Comparison of ENCODE assay signal across 1 cellular context in the genomic region with DNA sequence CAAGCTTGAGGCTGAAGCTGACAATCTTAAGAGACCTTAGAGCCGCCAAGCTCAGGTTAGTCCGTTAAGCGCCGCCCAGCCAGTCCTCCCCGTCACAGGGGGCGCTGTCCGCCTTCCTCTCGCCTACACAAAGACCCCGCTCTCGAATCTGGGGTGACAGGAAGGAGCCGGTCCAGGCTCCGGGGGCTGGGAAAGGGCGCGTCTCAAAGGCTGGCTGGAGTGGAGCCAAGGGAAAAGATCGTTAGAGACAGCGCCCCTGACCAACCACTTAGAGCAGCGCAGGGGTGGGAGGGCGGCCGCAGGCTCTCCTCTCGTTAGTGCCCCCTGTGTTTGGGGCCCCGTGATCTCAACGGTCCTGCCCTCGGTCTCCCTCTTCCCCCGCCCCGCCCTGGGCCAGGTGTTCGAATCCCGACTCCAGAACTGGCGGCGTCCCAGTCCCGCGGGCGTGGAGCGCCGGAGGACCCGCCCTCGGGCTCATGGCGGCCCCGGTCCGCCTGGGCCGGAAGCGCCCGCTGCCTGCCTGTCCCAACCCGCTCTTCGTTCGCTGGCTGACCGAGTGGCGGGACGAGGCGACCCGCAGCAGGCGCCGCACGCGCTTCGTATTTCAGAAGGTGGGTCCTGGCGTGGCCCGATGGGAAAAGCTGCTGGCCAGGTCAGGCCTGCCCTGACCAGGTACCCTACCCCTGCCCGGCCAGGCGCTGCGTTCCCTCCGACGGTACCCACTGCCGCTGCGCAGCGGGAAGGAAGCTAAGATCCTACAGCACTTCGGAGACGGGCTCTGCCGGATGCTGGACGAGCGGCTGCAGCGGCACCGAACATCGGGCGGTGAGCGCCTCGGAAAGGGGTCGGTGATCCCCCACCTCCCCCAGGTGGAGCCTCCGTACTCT.
A peak's percentile ranks its signal among the peaks of the same experiment; 100 is the strongest.
TF ChIP-seq lines count a peak whose summit lies in the region.

Gene MUS81, plus strand, starts transcription at position 156 of the 887 bp plus-strand sequence. Its CDS starts 321 bp downstream, at position 477.

TF ChIP-seq in SK-N-SH, 30 proteins besides CTCF, POLR2A, EP300 and RAD21 (continued from another document):
- TF ChIP-seq CHD2 (IDR thresholded peaks at IDR 0.05; ENCODE audit: low read length, partially characterized antibody): peak; percentile 82
- 0 out of 2 replicates have a peak, but pooled peaks have one; percentile 49 for TF ChIP-seq RFX5 (IDR thresholded peaks at IDR 0.05; ENCODE audit: low read length)
- no peak for TF ChIP-seq FOSL2 (IDR thresholded peaks at IDR 0.05; ENCODE audit: borderline replicate concordance, low read depth)
- no peak for TF ChIP-seq MEF2A (IDR thresholded peaks at IDR 0.05; ENCODE audit: borderline replicate concordance, low read depth)
- TF ChIP-seq EZH2phosphoT487 (IDR thresholded peaks at IDR 0.05; ENCODE audit: borderline replicate concordance, low read depth): no peak
- TF ChIP-seq, protein P1, sequence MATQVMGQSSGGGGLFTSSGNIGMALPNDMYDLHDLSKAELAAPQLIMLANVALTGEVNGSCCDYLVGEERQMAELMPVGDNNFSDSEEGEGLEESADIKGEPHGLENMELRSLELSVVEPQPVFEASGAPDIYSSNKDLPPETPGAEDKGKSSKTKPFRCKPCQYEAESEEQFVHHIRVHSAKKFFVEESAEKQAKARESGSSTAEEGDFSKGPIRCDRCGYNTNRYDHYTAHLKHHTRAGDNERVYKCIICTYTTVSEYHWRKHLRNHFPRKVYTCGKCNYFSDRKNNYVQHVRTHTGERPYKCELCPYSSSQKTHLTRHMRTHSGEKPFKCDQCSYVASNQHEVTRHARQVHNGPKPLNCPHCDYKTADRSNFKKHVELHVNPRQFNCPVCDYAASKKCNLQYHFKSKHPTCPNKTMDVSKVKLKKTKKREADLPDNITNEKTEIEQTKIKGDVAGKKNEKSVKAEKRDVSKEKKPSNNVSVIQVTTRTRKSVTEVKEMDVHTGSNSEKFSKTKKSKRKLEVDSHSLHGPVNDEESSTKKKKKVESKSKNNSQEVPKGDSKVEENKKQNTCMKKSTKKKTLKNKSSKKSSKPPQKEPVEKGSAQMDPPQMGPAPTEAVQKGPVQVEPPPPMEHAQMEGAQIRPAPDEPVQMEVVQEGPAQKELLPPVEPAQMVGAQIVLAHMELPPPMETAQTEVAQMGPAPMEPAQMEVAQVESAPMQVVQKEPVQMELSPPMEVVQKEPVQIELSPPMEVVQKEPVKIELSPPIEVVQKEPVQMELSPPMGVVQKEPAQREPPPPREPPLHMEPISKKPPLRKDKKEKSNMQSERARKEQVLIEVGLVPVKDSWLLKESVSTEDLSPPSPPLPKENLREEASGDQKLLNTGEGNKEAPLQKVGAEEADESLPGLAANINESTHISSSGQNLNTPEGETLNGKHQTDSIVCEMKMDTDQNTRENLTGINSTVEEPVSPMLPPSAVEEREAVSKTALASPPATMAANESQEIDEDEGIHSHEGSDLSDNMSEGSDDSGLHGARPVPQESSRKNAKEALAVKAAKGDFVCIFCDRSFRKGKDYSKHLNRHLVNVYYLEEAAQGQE (IDR thresholded peaks at IDR 0.05; ENCODE audit: low read depth, low read length): peak; percentile 44; the same call in 1 of the 2 replicates
- TF ChIP-seq JUND (IDR thresholded peaks at IDR 0.05): no peak
- TF ChIP-seq, protein P2, sequence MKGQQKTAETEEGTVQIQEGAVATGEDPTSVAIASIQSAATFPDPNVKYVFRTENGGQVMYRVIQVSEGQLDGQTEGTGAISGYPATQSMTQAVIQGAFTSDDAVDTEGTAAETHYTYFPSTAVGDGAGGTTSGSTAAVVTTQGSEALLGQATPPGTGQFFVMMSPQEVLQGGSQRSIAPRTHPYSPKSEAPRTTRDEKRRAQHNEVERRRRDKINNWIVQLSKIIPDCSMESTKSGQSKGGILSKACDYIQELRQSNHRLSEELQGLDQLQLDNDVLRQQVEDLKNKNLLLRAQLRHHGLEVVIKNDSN (IDR thresholded peaks at IDR 0.05; ENCODE audit: borderline replicate concordance, low read depth): peak; percentile 51; the same call in 1 of the 2 replicates
- TF ChIP-seq SMC3 (IDR thresholded peaks at IDR 0.05; ENCODE audit: low read depth, low read length): no peak
- no peak for TF ChIP-seq GATA2 (CRISPR knock-in tag; IDR thresholded peaks at IDR 0.05)
- no peak for TF ChIP-seq FOXJ3 (CRISPR knock-in tag; IDR thresholded peaks at IDR 0.05)
- TF ChIP-seq GABPA (IDR thresholded peaks at IDR 0.05; ENCODE audit: low read depth): peak; percentile 84
- TF ChIP-seq, protein P3, sequence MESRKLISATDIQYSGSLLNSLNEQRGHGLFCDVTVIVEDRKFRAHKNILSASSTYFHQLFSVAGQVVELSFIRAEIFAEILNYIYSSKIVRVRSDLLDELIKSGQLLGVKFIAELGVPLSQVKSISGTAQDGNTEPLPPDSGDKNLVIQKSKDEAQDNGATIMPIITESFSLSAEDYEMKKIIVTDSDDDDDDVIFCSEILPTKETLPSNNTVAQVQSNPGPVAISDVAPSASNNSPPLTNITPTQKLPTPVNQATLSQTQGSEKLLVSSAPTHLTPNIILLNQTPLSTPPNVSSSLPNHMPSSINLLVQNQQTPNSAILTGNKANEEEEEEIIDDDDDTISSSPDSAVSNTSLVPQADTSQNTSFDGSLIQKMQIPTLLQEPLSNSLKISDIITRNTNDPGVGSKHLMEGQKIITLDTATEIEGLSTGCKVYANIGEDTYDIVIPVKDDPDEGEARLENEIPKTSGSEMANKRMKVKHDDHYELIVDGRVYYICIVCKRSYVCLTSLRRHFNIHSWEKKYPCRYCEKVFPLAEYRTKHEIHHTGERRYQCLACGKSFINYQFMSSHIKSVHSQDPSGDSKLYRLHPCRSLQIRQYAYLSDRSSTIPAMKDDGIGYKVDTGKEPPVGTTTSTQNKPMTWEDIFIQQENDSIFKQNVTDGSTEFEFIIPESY (IDR thresholded peaks at IDR 0.05; ENCODE audit: borderline replicate concordance, low read depth): peak; percentile 69; the same call in 1 of the 2 replicates
- TF ChIP-seq POLR2AphosphoS5 (IDR thresholded peaks at IDR 0.05; ENCODE audit: low read depth, low read length): peak; percentile 81
- TF ChIP-seq, protein P4, sequence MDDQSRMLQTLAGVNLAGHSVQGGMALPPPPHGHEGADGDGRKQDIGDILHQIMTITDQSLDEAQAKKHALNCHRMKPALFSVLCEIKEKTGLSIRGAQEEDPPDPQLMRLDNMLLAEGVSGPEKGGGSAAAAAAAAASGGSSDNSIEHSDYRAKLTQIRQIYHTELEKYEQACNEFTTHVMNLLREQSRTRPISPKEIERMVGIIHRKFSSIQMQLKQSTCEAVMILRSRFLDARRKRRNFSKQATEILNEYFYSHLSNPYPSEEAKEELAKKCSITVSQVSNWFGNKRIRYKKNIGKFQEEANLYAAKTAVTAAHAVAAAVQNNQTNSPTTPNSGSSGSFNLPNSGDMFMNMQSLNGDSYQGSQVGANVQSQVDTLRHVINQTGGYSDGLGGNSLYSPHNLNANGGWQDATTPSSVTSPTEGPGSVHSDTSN (IDR thresholded peaks at IDR 0.05): peak; percentile 84
- peak; percentile 96 for TF ChIP-seq SIN3A (IDR thresholded peaks at IDR 0.05; ENCODE audit: borderline replicate concordance, low read depth, low read length)
